In genomic region chr15:73575636-73576247, GRCh38 we compare ENCODE assay signal across 12 cellular contexts. TPM values are rescaled to one million over a fixed set of nuclear protein-coding genes. Genes with fewer than 3 reads are reported as not detected.
DNase-seq lines count a peak whose midpoint lies in the region; ATAC-seq and TF ChIP-seq lines count a peak whose summit lies in the region.
"Had no signal": no experiment of that assay in that cellular context is flagged by ENCODE, and none has a peak within 500 bp of the region (broad histone marks: within the 10 kb centered on the region; RNA-seq: fewer than 3 reads in every experiment).

No MANE protein-coding gene starts in this region.

- TF ChIP-seq POLR2A in vagina (IDR thresholded peaks at IDR 0.05) = no peak

- no peaks in the 10 kb centered on the region for H3K9me3 ChIP-seq in heart right ventricle
- H3K9me3 ChIP-seq in vagina = no peaks in the 10 kb centered on the region
- H3K9me3 ChIP-seq: tibial nerve had no signal

- DNase-seq in activated naive CD4-positive, alpha-beta T cell treated with anti-CD3 and anti-CD28 coated beads, Interleukin-2, amount 10 ng/mL, durations not matched to agents 7 days and 5 days = no peak
- no peak for DNase-seq in activated naive CD4-positive, alpha-beta T cell treated with Interleukin-2 at 50 U/mL for 16 hours
- peak; percentile 81 for DNase-seq in astrocyte of the spinal cord (ENCODE audit: low read depth, low spot score)
- DNase-seq in heart right ventricle = peak; percentile 54 to 58
- DNase-seq in vagina (ENCODE audit: extremely low spot score in 2 of 2) = no peak
- no peak for DNase-seq in nucleus accumbens (lab: John Stamatoyannopoulos, UW)
- DNase-seq in NCI-H1694 (lab: John Stamatoyannopoulos, UW) = no peak
- DNase-seq: activated gamma-delta T cell, NCI-H446 had no signal

- H3K27me3 ChIP-seq in heart right ventricle = no peaks in the 10 kb centered on the region
- no peaks in the 10 kb centered on the region for H3K27me3 ChIP-seq in vagina
- H3K27me3 ChIP-seq: tibial nerve had no signal

- H3K27ac ChIP-seq in heart right ventricle (peak overlapping the region in 7 of 10 donors; percentile 22 to 58 (median 41)), vagina (peak overlapping the region; percentile 1)
- H3K27ac ChIP-seq: tibial nerve had no signal

- intact Hi-C loops in heart right ventricle (cut with DNase I) (no loop called here), vagina (cut with DNase I) (loop anchor here (10.0 kb wide), 1 partner anchor 129 kb away; no protein-coding TSS in a partner anchor)

- H3K9me3 Mint-ChIP-seq in activated naive CD4-positive, alpha-beta T cell treated with anti-CD3 and anti-CD28 coated beads, Interleukin-2, amount 10 ng/mL, durations not matched to agents 7 days and 5 days = no peaks in the 10 kb centered on the region
- H3K9me3 Mint-ChIP-seq: memory B cell had no signal

- H3K4me1 ChIP-seq in heart right ventricle = peaks cover 3 to 43% (median 24%) of the 10 kb centered on the region in 9 donors
- peaks cover 46% of the 10 kb centered on the region for H3K4me1 ChIP-seq in vagina

- no peaks in the 10 kb centered on the region for H3K27me3 Mint-ChIP-seq in activated naive CD4-positive, alpha-beta T cell treated with anti-CD3 and anti-CD28 coated beads, Interleukin-2, amount 10 ng/mL, durations not matched to agents 7 days and 5 days
- H3K27me3 Mint-ChIP-seq: memory B cell had no signal

- H3K36me3 Mint-ChIP-seq in activated naive CD4-positive, alpha-beta T cell treated with anti-CD3 and anti-CD28 coated beads, Interleukin-2, amount 10 ng/mL, durations not matched to agents 7 days and 5 days = peaks cover 7% of the 10 kb centered on the region

- no peaks in the 10 kb centered on the region for H3K4me1 Mint-ChIP-seq in activated naive CD4-positive, alpha-beta T cell treated with anti-CD3 and anti-CD28 coated beads, Interleukin-2, amount 10 ng/mL, durations not matched to agents 7 days and 5 days
- H3K4me1 Mint-ChIP-seq: memory B cell had no signal

- CTCF ChIA-PET in activated naive CD4-positive, alpha-beta T cell treated with anti-CD3 and anti-CD28 coated beads, Interleukin-2, amount 10 ng/mL, durations not matched to agents 7 days and 5 days (lab: Charles Lee) = no interaction called here

- no peak for TF ChIP-seq CTCF in astrocyte of the spinal cord (IDR thresholded peaks at IDR 0.05; ENCODE audit: low read depth, low read length)
- TF ChIP-seq CTCF in heart right ventricle (IDR thresholded peaks at IDR 0.05) = no peak
- TF ChIP-seq CTCF in vagina (IDR thresholded peaks at IDR 0.05) = no peak

- H3K4me3 ChIP-seq in astrocyte of the spinal cord (ENCODE audit: low read depth, low read length) (no peak overlapping the region), heart right ventricle (no peak overlapping the region), vagina (no peak overlapping the region)
- H3K4me3 ChIP-seq: tibial nerve had no signal

- H3K27ac Mint-ChIP-seq in activated naive CD4-positive, alpha-beta T cell treated with anti-CD3 and anti-CD28 coated beads, Interleukin-2, amount 10 ng/mL, durations not matched to agents 7 days and 5 days = peak overlapping the region; percentile 17
- H3K27ac Mint-ChIP-seq: memory B cell had no signal

- in situ Hi-C loops in astrocyte of the spinal cord (cut with HindIII; ENCODE audit: low sequenced_read_pairs) = no loop called here

- H3K36me3 ChIP-seq in heart right ventricle (peaks cover 0 to 98% (median 18%) of the 10 kb centered on the region in 9 donors), vagina (peaks cover 0 to 30% of the 10 kb centered on the region in 2 donors)

- H3K4me3 Mint-ChIP-seq in activated naive CD4-positive, alpha-beta T cell treated with anti-CD3 and anti-CD28 coated beads, Interleukin-2, amount 10 ng/mL, durations not matched to agents 7 days and 5 days = no peak overlapping the region
- H3K4me3 Mint-ChIP-seq: memory B cell had no signal

- ATAC-seq in heart right ventricle (peak; percentile 66 to 96 (median 87)), GM19324 (IDR thresholded peaks at IDR 0.05; ENCODE audit: low FRiP score, unreplicated experiment) (no peak)

- WGBS in heart right ventricle, 2 donors = 44 to 55% methylated on average over 3 of the region's 3 CpGs

RNA-seq across cellular contexts. Expression of gene NPTN, which starts 57.4 kb away (rescaled TPM):
- total RNA-seq in heart right ventricle (100 to 1,000 TPM; 167 to 212 (median 188) TPM), vagina (139 TPM)
- polyA plus RNA-seq in heart right ventricle = 100 to 1,000 TPM in 1 of 2 donors, 10 to 100 TPM in 1; 89.9 to 121 TPM

Comparison
In these comparisons a context has a peak if more than half of its experiments do, and no peak if none do; other contexts are left out.
1. DNase-seq: peak in astrocyte of the spinal cord (single experiment) and heart right ventricle (2 of 2); none in activated naive CD4-positive, alpha-beta T cell treated with anti-CD3 and anti-CD28 coated beads, Interleukin-2, amount 10 ng/mL, durations not matched to agents 7 days and 5 days (single experiment), activated naive CD4-positive, alpha-beta T cell treated with Interleukin-2 at 50 U/mL for 16 hours (single experiment), vagina (0 of 2), nucleus accumbens (0 of 56) and NCI-H1694 (single experiment).